18 cellular contexts compared by ENCODE assay signal in the genomic region with DNA sequence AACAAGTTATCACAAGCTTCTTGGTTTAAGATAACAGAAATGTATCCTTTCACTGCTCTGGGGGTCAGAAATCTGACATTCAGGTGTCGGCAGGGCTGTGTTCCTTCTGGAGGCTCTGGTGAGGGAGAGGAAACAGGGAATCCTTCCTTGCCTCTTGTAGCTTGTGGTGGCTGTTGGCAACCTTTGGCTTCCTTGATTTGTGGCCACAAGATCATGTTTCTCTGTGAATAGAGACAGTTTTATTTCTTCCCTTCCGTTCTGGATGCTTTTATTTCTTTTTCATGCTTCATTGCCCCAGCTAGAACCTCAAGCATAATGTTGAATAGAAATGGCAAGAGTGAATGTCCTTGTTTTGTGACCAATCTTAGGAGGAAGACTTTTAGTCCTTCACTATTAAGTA. TPM values are rescaled to one million over a fixed set of nuclear protein-coding genes. Genes with fewer than 3 reads are reported as not detected.
DNase-seq lines count a peak whose midpoint lies in the region; ATAC-seq and TF ChIP-seq lines count a peak whose summit lies in the region.
"Had no signal": no experiment of that assay in that cellular context is flagged by ENCODE, and none has a peak within 500 bp of the region (broad histone marks: within the 10 kb centered on the region; RNA-seq: fewer than 3 reads in every experiment).

No MANE protein-coding gene starts in this region.

- peak overlapping the region in 9 of 11 experiments; percentile 35 to 69 (median 59); a peak in 18 of 22 replicates for H3K4me2 ChIP-seq in BLaER1 treated with 17β-estradiol and CSF1 and Interleukin-3, amounts not matched to agents 10 nM and 100 nM

- no peaks in the 10 kb centered on the region for H4K20me1 ChIP-seq in BLaER1 treated with 17β-estradiol and CSF1 and Interleukin-3, amounts not matched to agents 10 nM and 100 nM

- H3K4me3 Mint-ChIP-seq in WTC11: no peak overlapping the region
- H3K4me3 Mint-ChIP-seq in nephron progenitor cell: peak overlapping the region; percentile 1
- H3K4me3 Mint-ChIP-seq in activated CD8-positive, alpha-beta T cell treated with anti-CD3 and anti-CD28 coated beads for 36 hours: no peak overlapping the region
- H3K4me3 Mint-ChIP-seq: CD14-positive monocyte; CD4-positive, alpha-beta T cell; CD8-positive, alpha-beta memory T cell; HFFc6 had no signal

- H3K27me3 Mint-ChIP-seq in WTC11 (ENCODE audit: low read depth): peaks cover 3% of the 10 kb centered on the region; the same call in 1 of the 2 replicates
- peaks cover 39% of the 10 kb centered on the region for H3K27me3 Mint-ChIP-seq in nephron progenitor cell (ENCODE audit: low read depth, poor library complexity)
- peaks cover 15% of the 10 kb centered on the region for H3K27me3 Mint-ChIP-seq in activated CD8-positive, alpha-beta T cell treated with anti-CD3 and anti-CD28 coated beads for 36 hours

- no peak overlapping the region for H3K27ac ChIP-seq in BLaER1 treated with 17β-estradiol and CSF1 and Interleukin-3, amounts not matched to agents 10 nM and 100 nM
- no peak overlapping the region for H3K27ac ChIP-seq in tibial nerve

- H3K9ac ChIP-seq in BLaER1 treated with 17β-estradiol and CSF1 and Interleukin-3, amounts not matched to agents 10 nM and 100 nM: no peak overlapping the region

- TF ChIP-seq POLR2A in tibial nerve (IDR thresholded peaks at IDR 0.05): no peak

- H3K27me3 ChIP-seq in BLaER1 treated with 17β-estradiol and CSF1 and Interleukin-3, amounts not matched to agents 10 nM and 100 nM: no peaks in the 10 kb centered on the region
- no peaks in the 10 kb centered on the region for H3K27me3 ChIP-seq in tibial nerve

- no peaks in the 10 kb centered on the region for H3K36me3 Mint-ChIP-seq in WTC11
- no peaks in the 10 kb centered on the region for H3K36me3 Mint-ChIP-seq in nephron progenitor cell (ENCODE audit: low read depth)
- no peaks in the 10 kb centered on the region for H3K36me3 Mint-ChIP-seq in activated CD8-positive, alpha-beta T cell treated with anti-CD3 and anti-CD28 coated beads for 36 hours (ENCODE audit: low read depth)
- H3K36me3 Mint-ChIP-seq: CD14-positive monocyte; CD8-positive, alpha-beta memory T cell had no signal

- H3K27ac Mint-ChIP-seq in WTC11 (peak overlapping the region; percentile 27; the same call in 1 of the 2 replicates), nephron progenitor cell (peak overlapping the region; percentile 97)
- H3K27ac Mint-ChIP-seq in activated CD8-positive, alpha-beta T cell treated with anti-CD3 and anti-CD28 coated beads for 36 hours: no peak overlapping the region
- H3K27ac Mint-ChIP-seq: CD14-positive monocyte; CD4-positive, alpha-beta T cell; HFFc6 had no signal

- no peaks in the 10 kb centered on the region for H3K36me3 ChIP-seq in BLaER1 treated with 17β-estradiol and CSF1 and Interleukin-3, amounts not matched to agents 10 nM and 100 nM
- no peaks in the 10 kb centered on the region for H3K36me3 ChIP-seq in tibial nerve
- H3K36me3 ChIP-seq: HAP-1 had no signal

- H3K9me3 Mint-ChIP-seq in WTC11 (peaks cover 5% of the 10 kb centered on the region), nephron progenitor cell (peaks cover 24% of the 10 kb centered on the region)
- H3K9me3 Mint-ChIP-seq in activated CD8-positive, alpha-beta T cell treated with anti-CD3 and anti-CD28 coated beads for 36 hours: no peaks in the 10 kb centered on the region
- H3K9me3 Mint-ChIP-seq: CD4-positive, alpha-beta T cell had no signal

- WGBS in tibial nerve, 2 donors: 17 to 28% methylated on average over 2 of the region's 2 CpGs

- ATAC-seq in WTC11: no peak
- no peak for ATAC-seq in activated CD8-positive, alpha-beta T cell treated with anti-CD3 and anti-CD28 coated beads for 36 hours

- CTCF ChIA-PET in WTC11 (lab: Charles Lee): interaction anchor here (1.0 to 2.1 kb wide), 3 partner anchors 46 to 341 kb away, joined by 3 to 13 read pairs (median 3); no protein-coding TSS in a partner anchor
- CTCF ChIA-PET in activated CD8-positive, alpha-beta T cell treated with anti-CD3 and anti-CD28 coated beads for 36 hours (lab: Charles Lee): interaction anchor here (1.3 kb wide), 1 partner anchor 13 kb away, joined by 3 read pairs; no protein-coding TSS in a partner anchor

- DNase-seq in NCI-H2196 (lab: John Stamatoyannopoulos, UW; ENCODE audit: unreplicated experiment): peak; percentile 32
- DNase-seq in NCI-H2196 treated with DMSO at 0.1 percent for 48 hours (lab: John Stamatoyannopoulos, UW; ENCODE audit: unreplicated experiment): no peak
- no peak for DNase-seq in WTC11 (ENCODE audit: low spot score)
- DNase-seq in nephron progenitor cell: no peak
- no peak for DNase-seq in tibial nerve (ENCODE audit: low spot score in 2 of 2)
- DNase-seq in activated CD8-positive, alpha-beta T cell treated with anti-CD3 and anti-CD28 coated beads for 36 hours: no peak
- no peak for DNase-seq in NCI-H524 (lab: John Stamatoyannopoulos, UW)
- DNase-seq: CD8-positive, alpha-beta memory T cell; DMS 273 treated with DMSO at 0.1 percent for 48 hours; DND-41; GOT3; HFFc6 had no signal

- H3K9me3 ChIP-seq in BLaER1 treated with 17β-estradiol and CSF1 and Interleukin-3, amounts not matched to agents 10 nM and 100 nM (replicated peaks in 1 of 11): peaks cover 0 to 6% (median 3%) of the 10 kb centered on the region in 11 experiments; a peak in 5 of 22 replicates
- H3K9me3 ChIP-seq in tibial nerve: peaks cover 0 to 20% (median 0%) of the 10 kb centered on the region in 4 donors
- H3K9me3 ChIP-seq: HAP-1 had no signal

- H3K4me1 ChIP-seq in BLaER1 treated with 17β-estradiol and CSF1 and Interleukin-3, amounts not matched to agents 10 nM and 100 nM: peaks cover 0 to 49% (median 33%) of the 10 kb centered on the region in 10 experiments; a peak in 16 of 20 replicates
- no peaks in the 10 kb centered on the region for H3K4me1 ChIP-seq in tibial nerve
- H3K4me1 ChIP-seq: HAP-1 had no signal

- intact Hi-C loops in activated CD8-positive, alpha-beta T cell treated with anti-CD3 and anti-CD28 coated beads for 36 hours (cut with micrococcal nuclease): no loop called here

- TF ChIP-seq CTCF in WTC11 (IDR thresholded peaks at IDR 0.05) (no peak), nephron progenitor cell (IDR thresholded peaks at IDR 0.05) (no peak), tibial nerve (IDR thresholded peaks at IDR 0.05) (no peak)
- TF ChIP-seq CTCF in activated CD8-positive, alpha-beta T cell treated with anti-CD3 and anti-CD28 coated beads for 36 hours (IDR thresholded peaks at IDR 0.05): no peak

- TF ChIP-seq EP300 in tibial nerve (IDR thresholded peaks at IDR 0.05): no peak

- H3K4me1 Mint-ChIP-seq in WTC11: peaks cover 9% of the 10 kb centered on the region
- H3K4me1 Mint-ChIP-seq in nephron progenitor cell: peaks cover 32% of the 10 kb centered on the region
- no peaks in the 10 kb centered on the region for H3K4me1 Mint-ChIP-seq in activated CD8-positive, alpha-beta T cell treated with anti-CD3 and anti-CD28 coated beads for 36 hours (ENCODE audit: low read depth)
- H3K4me1 Mint-ChIP-seq: CD14-positive monocyte; CD8-positive, alpha-beta memory T cell had no signal

- no peak overlapping the region for H3K4me3 ChIP-seq in BLaER1 treated with 17β-estradiol and CSF1 and Interleukin-3, amounts not matched to agents 10 nM and 100 nM
- no peak overlapping the region for H3K4me3 ChIP-seq in tibial nerve
- H3K4me3 ChIP-seq: HAP-1 had no signal

- POLR2A ChIA-PET in WTC11 (lab: Charles Lee): no interaction called here
- POLR2A ChIA-PET in activated CD8-positive, alpha-beta T cell treated with anti-CD3 and anti-CD28 coated beads for 36 hours (lab: Charles Lee): no interaction called here

TF ChIP-seq in WTC11, 78 proteins besides CTCF, POLR2A, EP300 and RAD21 (continues in another document):
- TF ChIP-seq, protein P1, sequence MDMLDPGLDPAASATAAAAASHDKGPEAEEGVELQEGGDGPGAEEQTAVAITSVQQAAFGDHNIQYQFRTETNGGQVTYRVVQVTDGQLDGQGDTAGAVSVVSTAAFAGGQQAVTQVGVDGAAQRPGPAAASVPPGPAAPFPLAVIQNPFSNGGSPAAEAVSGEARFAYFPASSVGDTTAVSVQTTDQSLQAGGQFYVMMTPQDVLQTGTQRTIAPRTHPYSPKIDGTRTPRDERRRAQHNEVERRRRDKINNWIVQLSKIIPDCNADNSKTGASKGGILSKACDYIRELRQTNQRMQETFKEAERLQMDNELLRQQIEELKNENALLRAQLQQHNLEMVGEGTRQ (CRISPR knock-in tag; IDR thresholded peaks at IDR 0.05): no peak
- TF ChIP-seq, protein P2, sequence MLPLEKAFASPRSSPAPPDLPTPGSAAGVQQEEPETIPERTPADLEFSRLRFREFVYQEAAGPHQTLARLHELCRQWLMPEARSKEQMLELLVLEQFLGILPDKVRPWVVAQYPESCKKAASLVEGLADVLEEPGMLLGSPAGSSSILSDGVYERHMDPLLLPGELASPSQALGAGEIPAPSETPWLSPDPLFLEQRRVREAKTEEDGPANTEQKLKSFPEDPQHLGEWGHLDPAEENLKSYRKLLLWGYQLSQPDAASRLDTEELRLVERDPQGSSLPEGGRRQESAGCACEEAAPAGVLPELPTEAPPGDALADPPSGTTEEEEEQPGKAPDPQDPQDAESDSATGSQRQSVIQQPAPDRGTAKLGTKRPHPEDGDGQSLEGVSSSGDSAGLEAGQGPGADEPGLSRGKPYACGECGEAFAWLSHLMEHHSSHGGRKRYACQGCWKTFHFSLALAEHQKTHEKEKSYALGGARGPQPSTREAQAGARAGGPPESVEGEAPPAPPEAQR (CRISPR knock-in tag; IDR thresholded peaks at IDR 0.05): no peak
- TF ChIP-seq ZNF671 (CRISPR knock-in tag; IDR thresholded peaks at IDR 0.05) (no peak), GTF2I (CRISPR knock-in tag; conservative IDR thresholded peaks at IDR 0.05) (no peak), RORB (CRISPR knock-in tag; IDR thresholded peaks at IDR 0.05) (no peak)

RNA-seq across cellular contexts. Expression of a gene that starts 44.0 kb away (rescaled TPM):
- total RNA-seq in WTC11 (2021): 0.16 to 0.35 TPM (median 0.21 TPM) in 3 replicates
- 1 to 10 TPM; 1.2 to 2.4 (median 1.8) TPM for total RNA-seq in tibial nerve
- total RNA-seq in activated CD8-positive, alpha-beta T cell treated with anti-CD3 and anti-CD28 coated beads for 36 hours: not detected
- total RNA-seq: A172; A673; CD4-positive, alpha-beta T cell; CD8-positive, alpha-beta memory T cell; HFFc6 had no signal
